Comparison of ENCODE assay signal across 9 cellular contexts in genomic region chr3:129824926-129825541, GRCh38.
DNase-seq lines count a peak whose midpoint lies in the region; ATAC-seq and TF ChIP-seq lines count a peak whose summit lies in the region.
"Had no signal": no experiment of that assay in that cellular context is flagged by ENCODE, and none has a peak within 500 bp of the region (broad histone marks: within the 10 kb centered on the region; RNA-seq: fewer than 3 reads in every experiment).

No MANE protein-coding gene starts in this region.

- H3K27me3 ChIP-seq in esophagus squamous epithelium: no peaks in the 10 kb centered on the region

- TF ChIP-seq CTCF in HEK293 (tag by site-specific recombination; IDR thresholded peaks at IDR 0.05) (peak; percentile 64), esophagus squamous epithelium (IDR thresholded peaks at IDR 0.05) (peak; percentile 62 to 79 (median 74)), neural crest cell (conservative IDR thresholded peaks at IDR 0.05) (peak; percentile 88), lower leg skin (IDR thresholded peaks at IDR 0.05) (peak in 1 of 3 donors; percentile 59)

- peaks cover 0 to 4% of the 10 kb centered on the region in 2 experiments; a peak in 1 of 3 replicates for H3K36me3 ChIP-seq in HEK293 (ENCODE audit: control insufficient read depth in 2 of 2, insufficient read depth in 1 of 2, low read length in 2 of 2)
- peaks cover 0 to 24% (median 5%) of the 10 kb centered on the region in 3 donors for H3K36me3 ChIP-seq in esophagus squamous epithelium

- no peak overlapping the region for H3K27ac Mint-ChIP-seq in activated CD4-positive, alpha-beta T cell treated with anti-CD3 and anti-CD28 coated beads, Interleukin-2, amount 10 ng/mL, durations not matched to agents 24 days and 14 days
- H3K27ac Mint-ChIP-seq in neural crest cell (ENCODE audit: unreplicated experiment): no peak overlapping the region
- H3K27ac Mint-ChIP-seq: activated naive CD8-positive, alpha-beta T cell treated with anti-CD3 and anti-CD28 coated beads, Interleukin-2, amount 10 ng/mL, durations not matched to agents 7 days and 5 days had no signal

- H3K4me3 ChIP-seq in HEK293 (ENCODE audit: low read depth, low read length) (no peak overlapping the region), esophagus squamous epithelium (no peak overlapping the region), lower leg skin (ENCODE audit: low read depth, poor library complexity, severe bottlenecking) (no peak overlapping the region)

- H3K9me3 Mint-ChIP-seq in activated CD4-positive, alpha-beta T cell treated with anti-CD3 and anti-CD28 coated beads, Interleukin-2, amount 10 ng/mL, durations not matched to agents 24 days and 14 days: no peaks in the 10 kb centered on the region
- H3K9me3 Mint-ChIP-seq in neural crest cell: no peaks in the 10 kb centered on the region
- H3K9me3 Mint-ChIP-seq: activated naive CD8-positive, alpha-beta T cell treated with anti-CD3 and anti-CD28 coated beads, Interleukin-2, amount 10 ng/mL, durations not matched to agents 7 days and 5 days had no signal

- H3K36me3 Mint-ChIP-seq in activated CD4-positive, alpha-beta T cell treated with anti-CD3 and anti-CD28 coated beads, Interleukin-2, amount 10 ng/mL, durations not matched to agents 24 days and 14 days (ENCODE audit: low read depth): peaks cover 1% of the 10 kb centered on the region
- no peaks in the 10 kb centered on the region for H3K36me3 Mint-ChIP-seq in neural crest cell (ENCODE audit: low read depth)

- no peak overlapping the region for H3K4me3 Mint-ChIP-seq in activated CD4-positive, alpha-beta T cell treated with anti-CD3 and anti-CD28 coated beads, Interleukin-2, amount 10 ng/mL, durations not matched to agents 24 days and 14 days
- H3K4me3 Mint-ChIP-seq in neural crest cell: no peak overlapping the region
- H3K4me3 Mint-ChIP-seq: activated naive CD8-positive, alpha-beta T cell treated with anti-CD3 and anti-CD28 coated beads, Interleukin-2, amount 10 ng/mL, durations not matched to agents 7 days and 5 days had no signal

- H3K9me3 ChIP-seq in HEK293 (ENCODE audit: control insufficient read depth, insufficient read depth, low read depth, low read length): no peaks in the 10 kb centered on the region
- no peaks in the 10 kb centered on the region for H3K9me3 ChIP-seq in esophagus squamous epithelium

- CTCF ChIA-PET in HEK293 (lab: Yijun Ruan, JAX): interaction anchor here (0.6 to 4.2 kb wide), 28 partner anchors 9 to 1223 kb away, joined by 3 to 34 read pairs (median 4); no protein-coding TSS in a partner anchor

- DNase-seq in DMS53 (lab: John Stamatoyannopoulos, UW): peak; percentile 72
- peak; percentile 62 for DNase-seq in NCI-H510A treated with DMSO at 0.1 percent for 48 hours (lab: John Stamatoyannopoulos, UW)
- DNase-seq in activated CD4-positive, alpha-beta T cell treated with anti-CD3 and anti-CD28 coated beads, Interleukin-2, amount 10 ng/mL, durations not matched to agents 24 days and 14 days: peak; percentile 81
- no peak for DNase-seq in esophagus squamous epithelium (lab: John Stamatoyannopoulos, UW)
- DNase-seq in neural crest cell (ENCODE audit: low read depth, low spot score): peak; percentile 50
- DNase-seq in lower leg skin (ENCODE audit: low spot score in 2 of 2): no peak
- DNase-seq: activated naive CD8-positive, alpha-beta T cell treated with anti-CD3 and anti-CD28 coated beads, Interleukin-2, amount 10 ng/mL, durations not matched to agents 7 days and 5 days had no signal

- WGBS in esophagus squamous epithelium, 2 donors: 44 to 46% methylated on average over 3 of the region's 3 CpGs
- 51 to 52% methylated on average over 3 of the region's 3 CpGs for WGBS in lower leg skin, 2 donors

- POLR2A ChIA-PET in HEK293 (lab: Yijun Ruan, JAX): no interaction called here

- intact Hi-C loops in activated CD4-positive, alpha-beta T cell treated with anti-CD3 and anti-CD28 coated beads, Interleukin-2, amount 10 ng/mL, durations not matched to agents 24 days and 14 days (cut with micrococcal nuclease): loop anchor here (1.0 to 5.0 kb wide), 4 partner anchors 67 to 748 kb away; partner anchors contain the start of gene TMCC1
- intact Hi-C loops in esophagus squamous epithelium (cut with DNase I) (loop anchor here (5.0 to 10.0 kb wide), 3 partner anchors 110 to 330 kb away; no protein-coding TSS in a partner anchor), lower leg skin (cut with DNase I; ENCODE audit: low total_unique reads) (loop anchor here (5.0 to 10.0 kb wide), 3 partner anchors 173 to 340 kb away; no protein-coding TSS in a partner anchor)

- no peaks in the 10 kb centered on the region for H3K27me3 Mint-ChIP-seq in activated CD4-positive, alpha-beta T cell treated with anti-CD3 and anti-CD28 coated beads, Interleukin-2, amount 10 ng/mL, durations not matched to agents 24 days and 14 days
- no peaks in the 10 kb centered on the region for H3K27me3 Mint-ChIP-seq in neural crest cell (ENCODE audit: low read depth)
- H3K27me3 Mint-ChIP-seq: activated naive CD8-positive, alpha-beta T cell treated with anti-CD3 and anti-CD28 coated beads, Interleukin-2, amount 10 ng/mL, durations not matched to agents 7 days and 5 days had no signal

- TF ChIP-seq POLR2A in esophagus squamous epithelium (IDR thresholded peaks at IDR 0.05) (no peak), lower leg skin (IDR thresholded peaks at IDR 0.05) (no peak)

- peaks cover 19% of the 10 kb centered on the region for H3K4me1 Mint-ChIP-seq in activated CD4-positive, alpha-beta T cell treated with anti-CD3 and anti-CD28 coated beads, Interleukin-2, amount 10 ng/mL, durations not matched to agents 24 days and 14 days
- H3K4me1 Mint-ChIP-seq in neural crest cell: peaks cover 8% of the 10 kb centered on the region

- no peaks in the 10 kb centered on the region for H3K4me1 ChIP-seq in HEK293 (ENCODE audit: control insufficient read depth, insufficient read depth, low read length)
- peaks cover 0 to 2% (median 0%) of the 10 kb centered on the region in 3 donors for H3K4me1 ChIP-seq in esophagus squamous epithelium

- ATAC-seq in HG03139 (IDR thresholded peaks at IDR 0.05; ENCODE audit: unreplicated experiment): no peak

- H3K27ac ChIP-seq in HEK293 (ENCODE audit: extremely low read depth, low read depth, low read length) (no peak overlapping the region), esophagus squamous epithelium (no peak overlapping the region)

TF ChIP-seq in HEK293, 187 proteins besides CTCF, POLR2A, EP300 and RAD21:
- no peak for TF ChIP-seq ZNF707 (tag by site-specific recombination; IDR thresholded peaks at IDR 0.05)
- peak; percentile 72 for TF ChIP-seq ZNF654 (tag by site-specific recombination; IDR thresholded peaks at IDR 0.05; ENCODE audit: low read depth)

Comparison
In these comparisons a context has a peak if more than half of its experiments do, and no peak if none do; other contexts are left out.
1. DNase-seq: peak in DMS53 (single experiment), NCI-H510A treated with DMSO at 0.1 percent for 48 hours (single experiment), activated CD4-positive, alpha-beta T cell treated with anti-CD3 and anti-CD28 coated beads, Interleukin-2, amount 10 ng/mL, durations not matched to agents 24 days and 14 days (single experiment) and neural crest cell (single experiment); none in esophagus squamous epithelium (single experiment) and lower leg skin (0 of 2).